ENCODE assay signal across 10 cellular contexts in the genomic region with DNA sequence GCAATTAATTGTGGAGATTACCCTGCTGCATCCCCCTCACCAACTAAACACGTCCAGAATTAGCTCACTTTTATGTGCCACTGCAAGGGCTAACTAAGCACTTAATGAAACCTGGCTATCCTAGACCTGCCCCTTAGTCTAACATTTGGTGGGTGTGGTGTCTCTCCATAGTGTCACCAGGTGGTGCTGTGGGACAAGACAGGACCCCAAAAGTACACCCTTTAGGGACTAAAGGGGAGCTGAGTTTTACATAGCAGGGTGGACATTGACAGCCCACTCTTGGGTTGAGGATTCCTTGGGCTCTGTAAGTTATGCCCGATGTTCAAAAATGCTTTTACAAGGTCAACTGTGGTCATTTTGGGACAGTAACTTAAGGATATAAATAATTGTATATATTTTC. TPM values are rescaled to one million over a fixed set of nuclear protein-coding genes. Genes with fewer than 3 reads are reported as not detected.
A peak's percentile ranks its signal among the peaks of the same experiment; 100 is the strongest.
DNase-seq lines count a peak whose midpoint lies in the region; ATAC-seq, FAIRE-seq and TF ChIP-seq lines count a peak whose summit lies in the region.
"Had no signal": no experiment of that assay in that cellular context is flagged by ENCODE, and none has a peak within 500 bp of the region (broad histone marks: within the 10 kb centered on the region; RNA-seq: fewer than 3 reads in every experiment).

No MANE protein-coding gene starts in this region.

- H4K20me1 ChIP-seq in HepG2 (ENCODE audit: insufficient read depth, low read length) (no peaks in the 10 kb centered on the region), smooth muscle cell (ENCODE audit: low read depth) (peaks cover 10% of the 10 kb centered on the region)

- no TSS peak for BruUV-seq in HepG2 (replicated peaks; lab: Mats Ljungman, UMichigan)

- WGBS in HepG2 (ENCODE audit: low lambda C conversion rate) = 97% methylated on average over 2 of the region's 2 CpGs
- WGBS in sigmoid colon, 2 donors = 89 to 91% methylated on average over 2 of the region's 2 CpGs
- WGBS in smooth muscle cell (ENCODE audit: low lambda C conversion rate) = 84% methylated on average over 2 of the region's 2 CpGs

- H3K4me2 ChIP-seq in HepG2 (ENCODE audit: low read depth, low read length) (no peak overlapping the region), smooth muscle cell (no peak overlapping the region)

- TF ChIP-seq POLR2A in HepG2 (IDR thresholded peaks at IDR 0.05; ENCODE audit: insufficient read depth in 1 of 2, low read depth in 2 of 2, low read length in 2 of 2) (no peak), sigmoid colon (IDR thresholded peaks at IDR 0.05) (no peak)

- ATAC-seq in HepG2 (peak; percentile 72), left lobe of liver (no peak)

- H3K9me3 ChIP-seq in WERI-Rb-1 (ENCODE audit: severe bottlenecking) (no peaks in the 10 kb centered on the region), HepG2 (ENCODE audit: low read length) (no peaks in the 10 kb centered on the region), sigmoid colon (no peaks in the 10 kb centered on the region), smooth muscle cell (replicated peaks; ENCODE audit: low read depth) (no peaks in the 10 kb centered on the region)

- H3K4me1 ChIP-seq in HepG2 (ENCODE audit: insufficient read depth, low read length) (peaks cover 28% of the 10 kb centered on the region), sigmoid colon (peaks cover 0 to 9% (median 7%) of the 10 kb centered on the region in 4 donors), smooth muscle cell (ENCODE audit: low read depth) (peaks cover 13% of the 10 kb centered on the region)

- H2AFZ ChIP-seq in HepG2 (ENCODE audit: low read length) (no peak overlapping the region), smooth muscle cell (ENCODE audit: low read depth) (no peak overlapping the region)

- DNase-seq in DMS 273 (lab: John Stamatoyannopoulos, UW; ENCODE audit: unreplicated experiment) (peak; percentile 35), DMS 273 treated with DMSO at 0.1 percent for 48 hours (lab: John Stamatoyannopoulos, UW) (no peak), GM20000 (ENCODE audit: low spot score) (peak; percentile 29), WERI-Rb-1 (peak; percentile 25), HepG2 (ENCODE audit: low spot score) (peak; percentile 36), sigmoid colon (no peak), left lobe of liver (ENCODE audit: low spot score) (no peak), smooth muscle cell (lab: John Stamatoyannopoulos, UW; ENCODE audit: unreplicated experiment) (no peak)
- DNase-seq: activated CD8-positive, alpha-beta memory T cell treated with anti-CD3 and anti-CD28 coated beads, Interleukin-2, amount 50 U/mL, for 4 hours; NCI-H2081 treated with DMSO at 0.1 percent for 48 hours had no signal

- POLR2A ChIA-PET in HepG2 (lab: Yijun Ruan, JAX) = no interaction called here

- no peak for TF ChIP-seq CTCF in GM20000 (IDR thresholded peaks at IDR 0.05; ENCODE audit: extremely low read depth, missing control alignments)
- peak; percentile 61 for TF ChIP-seq CTCF in WERI-Rb-1 (IDR thresholded peaks at IDR 0.05; ENCODE audit: low read depth, low read length)
- TF ChIP-seq CTCF in HepG2 (CRISPR knock-in tag; IDR thresholded peaks at IDR 0.05) = peak; percentile 72
- TF ChIP-seq CTCF in sigmoid colon (IDR thresholded peaks at IDR 0.05) = no peak
- TF ChIP-seq CTCF in smooth muscle cell (IDR thresholded peaks at IDR 0.05; ENCODE audit: borderline replicate concordance, insufficient read depth, poor library complexity, severe bottlenecking) = no peak

- H3K36me3 ChIP-seq in WERI-Rb-1 (peaks cover 64% of the 10 kb centered on the region), HepG2 (replicated peaks in 1 of 2; ENCODE audit: control insufficient read depth in 1 of 2, insufficient read depth in 2 of 2, low read length in 2 of 2) (peaks cover 0 to 42% of the 10 kb centered on the region in 2 experiments; a peak in 4 of 5 replicates), sigmoid colon (peaks cover 0 to 69% (median 19%) of the 10 kb centered on the region in 4 donors), smooth muscle cell (ENCODE audit: low read depth) (peaks cover 13% of the 10 kb centered on the region)

- H3K79me2 ChIP-seq in HepG2 (ENCODE audit: insufficient read depth, low read length) (peaks cover 5% of the 10 kb centered on the region), smooth muscle cell (ENCODE audit: low read depth) (peaks cover 4% of the 10 kb centered on the region)

- no peaks in the 10 kb centered on the region for H3K27me3 ChIP-seq in WERI-Rb-1 (ENCODE audit: insufficient read depth, low read depth, severe bottlenecking)
- H3K27me3 ChIP-seq in HepG2 (ENCODE audit: control insufficient read depth in 1 of 2, insufficient read depth in 2 of 2, low read length in 2 of 2) = no peaks in the 10 kb centered on the region
- H3K27me3 ChIP-seq in sigmoid colon = no peaks in the 10 kb centered on the region
- no peaks in the 10 kb centered on the region for H3K27me3 ChIP-seq in smooth muscle cell (ENCODE audit: low read depth)

- no peak overlapping the region for H3K4me3 ChIP-seq in WERI-Rb-1 (ENCODE audit: low read depth, low read length)
- no peak overlapping the region for H3K4me3 ChIP-seq in HepG2 (replicated peaks in 1 of 3; ENCODE audit: insufficient read depth in 1 of 3, low read depth in 2 of 3, low read length in 3 of 3)
- no peak overlapping the region for H3K4me3 ChIP-seq in sigmoid colon
- no peak overlapping the region for H3K4me3 ChIP-seq in smooth muscle cell

- no peak for TF ChIP-seq RAD21 in HepG2 (CRISPR knock-in tag; IDR thresholded peaks at IDR 0.05)

- H3K27ac ChIP-seq in WERI-Rb-1 = no peak overlapping the region
- H3K27ac ChIP-seq in HepG2 (ENCODE audit: extremely low read length, insufficient read depth, low read length) = no peak overlapping the region
- H3K27ac ChIP-seq in sigmoid colon = no peak overlapping the region
- no peak overlapping the region for H3K27ac ChIP-seq in smooth muscle cell (ENCODE audit: low read depth)

- in situ Hi-C loops in HepG2 (cut with HindIII; ENCODE audit: extremely low pct_ligation_motif_present, low pct_unique_long_range_greater_than_20kb) = no loop called here

- FAIRE-seq in HepG2 (lab: Jason Lieb, UNC) = no peak

- no peak for TF ChIP-seq EP300 in HepG2 (IDR thresholded peaks at IDR 0.05; ENCODE audit: low read depth in 2 of 2, low read length in 2 of 2)
- no peak for TF ChIP-seq EP300 in HepG2 (CRISPR knock-in tag; IDR thresholded peaks at IDR 0.05; ENCODE audit: borderline replicate concordance)
- no peak for TF ChIP-seq EP300 in sigmoid colon (IDR thresholded peaks at IDR 0.05)

- intact Hi-C loops in HepG2 (cut with micrococcal nuclease; ENCODE audit: unreplicated experiment) = loop anchor here (1.0 kb wide), 1 partner anchor 15 kb away; no protein-coding TSS in a partner anchor
- intact Hi-C loops in sigmoid colon (cut with DNase I) = no loop called here

- H3K9ac ChIP-seq in HepG2 (ENCODE audit: insufficient read depth, low read depth, low read length) (no peak overlapping the region), smooth muscle cell (ENCODE audit: low read depth) (no peak overlapping the region)

- CTCF ChIA-PET in HepG2 (lab: Yijun Ruan, JAX; ENCODE audit: low intra/inter-chr PET ratio, low total read pairs) = interaction anchor here (1.6 kb wide), 1 partner anchor 15 kb away, joined by 9 read pairs; no protein-coding TSS in a partner anchor

- H3F3A ChIP-seq in smooth muscle cell (ENCODE audit: low read depth) = no peaks in the 10 kb centered on the region

TF ChIP-seq in HepG2, 621 proteins besides CTCF, POLR2A, EP300 and RAD21 (continues in another document):
- TF ChIP-seq ZFP82 (CRISPR knock-in tag; IDR thresholded peaks at IDR 0.05; ENCODE audit: borderline replicate concordance) = no peak
- TF ChIP-seq ZNF83 (CRISPR knock-in tag; IDR thresholded peaks at IDR 0.05; ENCODE audit: borderline replicate concordance) = no peak
- no peak for TF ChIP-seq SCMH1 (CRISPR knock-in tag; IDR thresholded peaks at IDR 0.05; ENCODE audit: borderline replicate concordance)
- TF ChIP-seq ZNF749 (CRISPR knock-in tag; IDR thresholded peaks at IDR 0.05; ENCODE audit: borderline replicate concordance) = no peak
- no peak for TF ChIP-seq THAP11 (CRISPR knock-in tag; IDR thresholded peaks at IDR 0.05)
- TF ChIP-seq ERF (CRISPR knock-in tag; IDR thresholded peaks at IDR 0.05) = no peak
- TF ChIP-seq ONECUT2 (CRISPR knock-in tag; IDR thresholded peaks at IDR 0.05) = no peak
- TF ChIP-seq SMC3 (IDR thresholded peaks at IDR 0.05; ENCODE audit: low read length) = peak; percentile 36; the same call in 1 of the 2 replicates

RNA-seq across cellular contexts. Expression of a gene that starts 5.7 kb away (rescaled TPM):
- total RNA-seq in HepG2 (2016; rRNA removed; fragmentation: Illumina TruSeq; extraction: Trizol) = 131 and 133 TPM in 2 replicates
- total RNA-seq in HepG2 (2016; cell fraction: cytosol; rRNA removed; fragmentation: Illumina TruSeq; extraction: Trizol; ENCODE audit: low read depth) = 31.3 and 34.5 TPM in 2 replicates
- 126 and 131 TPM in 2 replicates for total RNA-seq in HepG2 (2016; cell fraction: insoluble cytoplasmic fraction; rRNA removed; fragmentation: Illumina TruSeq; extraction: Trizol)
- total RNA-seq in HepG2 (2016; cell fraction: membrane; rRNA removed; fragmentation: Illumina TruSeq; extraction: Trizol) = 44.9 and 49.3 TPM in 2 replicates
- 51.1 and 57.3 TPM in 2 replicates for total RNA-seq in HepG2 (2016; cell fraction: nucleus; rRNA removed; fragmentation: Illumina TruSeq; extraction: Trizol)
- polyA plus RNA-seq in HepG2 (2011; rRNA removed) = 27.8 and 36.7 TPM in 2 replicates
- 24.2 and 29.8 TPM in 2 replicates for polyA plus RNA-seq in HepG2 (2011; cell fraction: cytosol; rRNA removed)
- polyA plus RNA-seq in HepG2 (2011; cell fraction: nucleus; rRNA removed) = 27.8 and 32.2 TPM in 2 replicates
- polyA plus RNA-seq in HepG2 (2012) = 29.9 and 67.3 TPM in 2 replicates
- polyA plus RNA-seq in HepG2 (2016; cell fraction: cytosol; fragmentation: Illumina TruSeq; extraction: Trizol; ENCODE audit: low read depth) = 35.0 and 42.7 TPM in 2 replicates
- 145 and 152 TPM in 2 replicates for polyA plus RNA-seq in HepG2 (2016; cell fraction: insoluble cytoplasmic fraction; fragmentation: Illumina TruSeq; extraction: Trizol; ENCODE audit: low read depth)
- 45.2 and 48.1 TPM in 2 replicates for polyA plus RNA-seq in HepG2 (2016; cell fraction: membrane; fragmentation: Illumina TruSeq; extraction: Trizol; ENCODE audit: low read depth)
- 104 and 112 TPM in 2 replicates for polyA plus RNA-seq in HepG2 (2016; cell fraction: nucleus; fragmentation: Illumina TruSeq; extraction: Trizol; ENCODE audit: insufficient read depth, low read depth)
- polyA minus RNA-seq in HepG2 (2011; rRNA and poly(A)+ RNA removed; ENCODE audit: low replicate concordance) = 4.1 and 20.6 TPM in 2 replicates
- polyA minus RNA-seq in HepG2 (2011; cell fraction: cytosol; rRNA and poly(A)+ RNA removed) = 19.6 and 24.6 TPM in 2 replicates
- 13.9 and 16.2 TPM in 2 replicates for polyA minus RNA-seq in HepG2 (2011; cell fraction: nucleus; rRNA and poly(A)+ RNA removed)
- 100 to 1,000 TPM in 2 of 4 donors, 10 to 100 TPM in 2; 76.2 to 109 (median 102) TPM for total RNA-seq in sigmoid colon
- 10 to 100 TPM; 42.6 to 91.1 (median 59.9) TPM for polyA plus RNA-seq in sigmoid colon
- 31.0 TPM for total RNA-seq in left lobe of liver
- 80.4 and 94.6 TPM in 2 replicates for total RNA-seq in smooth muscle cell
- 100 and 116 TPM in 2 replicates for polyA plus RNA-seq in smooth muscle cell

Comparison
In these comparisons a context has a peak if more than half of its experiments do, and no peak if none do; other contexts are left out.
1. DNase-seq: peak in DMS 273 (single experiment), GM20000 (single experiment), WERI-Rb-1 (single experiment) and HepG2 (single experiment); none in DMS 273 treated with DMSO at 0.1 percent for 48 hours (single experiment), sigmoid colon (single experiment), left lobe of liver (single experiment) and smooth muscle cell (single experiment).
2. CTCF ChIP-seq: peak in WERI-Rb-1 (single experiment) and HepG2 (single experiment); none in GM20000 (single experiment), sigmoid colon (0 of 4) and smooth muscle cell (single experiment).